8 cellular contexts compared by ENCODE assay signal in the genomic region with DNA sequence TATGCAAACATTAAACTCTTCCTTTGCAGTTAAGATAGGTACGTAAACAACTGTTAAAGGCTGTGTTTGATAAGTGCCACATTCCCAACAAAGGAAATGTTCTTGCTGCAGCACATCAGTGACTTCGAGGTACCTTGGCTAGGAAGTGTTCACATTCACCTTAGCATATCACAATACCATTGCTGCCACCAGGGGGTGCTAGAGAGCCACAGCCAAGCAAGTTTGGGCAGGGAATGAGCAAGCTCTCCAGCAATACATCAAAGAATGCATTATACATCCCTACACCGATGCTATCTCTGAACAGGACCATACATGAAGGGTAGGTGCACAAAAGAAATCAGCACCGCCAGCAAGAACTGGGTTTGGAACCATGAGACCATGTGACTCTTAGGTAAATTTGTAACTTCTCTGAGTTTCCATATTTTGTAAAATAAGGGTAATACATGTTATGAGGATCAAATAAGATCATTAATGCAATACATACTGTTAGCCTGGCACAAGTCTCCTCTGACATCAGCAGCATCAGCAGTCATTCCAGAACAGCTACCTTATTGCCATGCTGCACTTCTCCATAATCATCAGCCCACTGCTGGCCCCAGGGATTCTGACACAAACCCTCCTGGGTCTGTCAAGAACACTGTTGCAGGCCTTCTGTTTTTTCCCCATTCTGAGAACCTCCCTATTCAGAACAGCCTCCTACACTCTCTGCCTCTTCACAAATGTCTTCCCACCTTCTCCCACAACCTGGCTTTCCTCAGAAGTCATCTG. TPM values are rescaled to one million over a fixed set of nuclear protein-coding genes. Genes with fewer than 3 reads are reported as not detected.
DNase-seq lines count a peak whose midpoint lies in the region; ATAC-seq and TF ChIP-seq lines count a peak whose summit lies in the region.

No MANE protein-coding gene starts in this region.

- no peaks in the 10 kb centered on the region for H3K27me3 ChIP-seq in dorsolateral prefrontal cortex

- peak overlapping the region in 9 of 59 donors; percentile 7 to 48 (median 17) for H3K27ac ChIP-seq in dorsolateral prefrontal cortex

- no peak overlapping the region for H3K4me3 ChIP-seq in dorsolateral prefrontal cortex

- intact Hi-C loops in dorsolateral prefrontal cortex (cut with DNase I), result loop anchor here (2.0 to 10.0 kb wide), 6 partner anchors 94 to 388 kb away; no protein-coding TSS in a partner anchor

- ATAC-seq in GM18870 (IDR thresholded peaks at IDR 0.05; ENCODE audit: unreplicated experiment) (peak; percentile 43), HG03354 (IDR thresholded peaks at IDR 0.05; ENCODE audit: poor library complexity, severe bottlenecking, unreplicated experiment) (peak; percentile 72)

- DNase-seq in AG08396 (ENCODE audit: low spot score), result peak; percentile 69
- DNase-seq in NCI-H69 (lab: John Stamatoyannopoulos, UW), result peak; percentile 60
- DNase-seq in activated CD4-positive, alpha-beta T cell treated with anti-CD3 and anti-CD28 coated beads, Interleukin-2, amount 50 U/mL, for 4 hours, result peak; percentile 86 to 92
- peak; percentile 72 to 93 (median 85) for DNase-seq in dorsolateral prefrontal cortex
- peak; percentile 78 to 85 for DNase-seq in lung microvascular endothelial cell (ENCODE audit: low read depth in 2 of 2)
- peak; percentile 54 to 74 for DNase-seq in stimulated activated CD8-positive, alpha-beta memory T cell treated with anti-CD3 and anti-CD28 coated beads, Interleukin-15, amount 100 ng/mL, for 4 hours (ENCODE audit: low read depth in 2 of 2)

- TF ChIP-seq CTCF in dorsolateral prefrontal cortex (IDR thresholded peaks at IDR 0.05 in 54 of 56, conservative IDR thresholded peaks at IDR 0.05 in 2 of 56; ENCODE audit: low read depth in 1 of 56, partially characterized antibody in 56 of 56), result peak; percentile 86 to 100 (median 97)

RNA-seq across cellular contexts. Expression of a gene that starts 37.6 kb away (rescaled TPM):
- 10 to 100 TPM; 28.9 to 62.9 (median 42.7) TPM for total RNA-seq in dorsolateral prefrontal cortex
- total RNA-seq in lung microvascular endothelial cell, result 61.5 and 99.6 TPM in 2 replicates
